ENCODE assay signal across 13 cellular contexts in genomic region chr11:13924801-13925327, GRCh38. TPM values are rescaled to one million over a fixed set of nuclear protein-coding genes. Genes with fewer than 3 reads are reported as not detected.
DNase-seq lines count a peak whose midpoint lies in the region; ATAC-seq and TF ChIP-seq lines count a peak whose summit lies in the region.
"Had no signal": no experiment of that assay in that cellular context is flagged by ENCODE, and none has a peak within 500 bp of the region (broad histone marks: within the 10 kb centered on the region; RNA-seq: fewer than 3 reads in every experiment).

No MANE protein-coding gene starts in this region.

- H3K4me3 ChIP-seq in CD8-positive, alpha-beta T cell (ENCODE audit: low read depth, low read length) = no peak overlapping the region
- H3K4me3 ChIP-seq in mesendoderm (ENCODE audit: low read length) = no peak overlapping the region
- H3K4me3 ChIP-seq: lung, sigmoid colon had no signal

- no peaks in the 10 kb centered on the region for H3K79me1 ChIP-seq in mesendoderm (ENCODE audit: low read length)

- ATAC-seq in CD8-positive, alpha-beta T cell = no peak
- peak; percentile 15 for ATAC-seq in activated CD8-positive, alpha-beta T cell treated with anti-CD3 and anti-CD28 coated beads, Interleukin-2, amount 10 ng/mL, durations not matched to agents 7 days and 5 days
- no peak for ATAC-seq in GM18909 (IDR thresholded peaks at IDR 0.05; ENCODE audit: poor library complexity, unreplicated experiment)
- ATAC-seq: foreskin keratinocyte had no signal

- no peaks in the 10 kb centered on the region for H3K9me3 ChIP-seq in CD8-positive, alpha-beta T cell (ENCODE audit: low read length)
- H3K9me3 ChIP-seq: sigmoid colon had no signal

- H3K36me3 ChIP-seq in CD8-positive, alpha-beta T cell (ENCODE audit: insufficient read depth, low read length) = no peaks in the 10 kb centered on the region
- no peaks in the 10 kb centered on the region for H3K36me3 ChIP-seq in mesendoderm (ENCODE audit: control insufficient read depth, insufficient read depth, low read length)
- H3K36me3 ChIP-seq: sigmoid colon had no signal

- no peak overlapping the region for H2BK5ac ChIP-seq in mesendoderm (ENCODE audit: low read length)

- peaks cover 5% of the 10 kb centered on the region for H3K9me3 Mint-ChIP-seq in CD8-positive, alpha-beta T cell
- peaks cover 10% of the 10 kb centered on the region for H3K9me3 Mint-ChIP-seq in activated CD8-positive, alpha-beta T cell treated with anti-CD3 and anti-CD28 coated beads, Interleukin-2, amount 10 ng/mL, durations not matched to agents 7 days and 5 days (ENCODE audit: insufficient read depth)

- no peak overlapping the region for H3K18ac ChIP-seq in mesendoderm (ENCODE audit: low read length)

- no peaks in the 10 kb centered on the region for H3K27me3 ChIP-seq in CD8-positive, alpha-beta T cell (ENCODE audit: insufficient read depth, low read length)
- H3K27me3 ChIP-seq in mesendoderm (ENCODE audit: insufficient read depth, low read length, poor library complexity) = no peaks in the 10 kb centered on the region
- H3K27me3 ChIP-seq: sigmoid colon had no signal

- H3K4me1 Mint-ChIP-seq in CD8-positive, alpha-beta T cell (ENCODE audit: low read depth) = peaks cover 64% of the 10 kb centered on the region
- peaks cover 58% of the 10 kb centered on the region for H3K4me1 Mint-ChIP-seq in activated CD8-positive, alpha-beta T cell treated with anti-CD3 and anti-CD28 coated beads, Interleukin-2, amount 10 ng/mL, durations not matched to agents 7 days and 5 days (ENCODE audit: low read depth)

- intact Hi-C loops in CD8-positive, alpha-beta T cell (cut with DNase I, micrococcal nuclease) = loop anchor here (2.0 to 5.0 kb wide), 3 partner anchors 16 to 63 kb away; no protein-coding TSS in a partner anchor

- H3K27me3 Mint-ChIP-seq in CD8-positive, alpha-beta T cell (ENCODE audit: low read depth) = no peaks in the 10 kb centered on the region
- H3K27me3 Mint-ChIP-seq in activated CD8-positive, alpha-beta T cell treated with anti-CD3 and anti-CD28 coated beads, Interleukin-2, amount 10 ng/mL, durations not matched to agents 7 days and 5 days (ENCODE audit: low read depth) = peaks cover 3% of the 10 kb centered on the region

- H3K56ac ChIP-seq in mesendoderm (ENCODE audit: low read length) = peak overlapping the region; percentile 22

- H3K4me1 ChIP-seq in CD8-positive, alpha-beta T cell (ENCODE audit: insufficient read depth, low read length) = peaks cover 49% of the 10 kb centered on the region
- peaks cover 9% of the 10 kb centered on the region for H3K4me1 ChIP-seq in mesendoderm (ENCODE audit: control insufficient read depth, low read depth, low read length)
- H3K4me1 ChIP-seq: foreskin keratinocyte, sigmoid colon had no signal

- no peak overlapping the region for H4K8ac ChIP-seq in mesendoderm (ENCODE audit: low read depth, low read length)

- no peak overlapping the region for H3K9ac ChIP-seq in mesendoderm (ENCODE audit: low read length)

- TF ChIP-seq CTCF in CD8-positive, alpha-beta T cell (IDR thresholded peaks at IDR 0.05) = no peak

- no peak overlapping the region for H4K5ac ChIP-seq in mesendoderm (ENCODE audit: low read length)

- peak overlapping the region; percentile 51 for H2BK120ac ChIP-seq in mesendoderm (ENCODE audit: low read depth, low read length)

- H3K79me2 ChIP-seq in mesendoderm (ENCODE audit: control insufficient read depth, insufficient read depth, low read length) = no peaks in the 10 kb centered on the region

- H2BK15ac ChIP-seq in mesendoderm (replicated peaks; ENCODE audit: low read depth) = no peak overlapping the region

- H3K4ac ChIP-seq in mesendoderm (ENCODE audit: low read depth, low read length) = no peak overlapping the region

- peak overlapping the region; percentile 96 for H3K27ac Mint-ChIP-seq in CD8-positive, alpha-beta T cell
- H3K27ac Mint-ChIP-seq in activated CD8-positive, alpha-beta T cell treated with anti-CD3 and anti-CD28 coated beads, Interleukin-2, amount 10 ng/mL, durations not matched to agents 7 days and 5 days = peak overlapping the region; percentile 98

- no peaks in the 10 kb centered on the region for H3K36me3 Mint-ChIP-seq in CD8-positive, alpha-beta T cell
- peaks cover 19% of the 10 kb centered on the region for H3K36me3 Mint-ChIP-seq in activated CD8-positive, alpha-beta T cell treated with anti-CD3 and anti-CD28 coated beads, Interleukin-2, amount 10 ng/mL, durations not matched to agents 7 days and 5 days (ENCODE audit: low read depth)

- no CpG with 5 or more reads among the region's 2 CpGs for WGBS in mesendoderm (ENCODE audit: extremely low coverage, insufficient coverage, low lambda C conversion rate)

- POLR2A ChIA-PET in CD8-positive, alpha-beta T cell (lab: Charles Lee) = interaction anchor here (0.6 to 4.7 kb wide), 5 partner anchors 15 to 1059 kb away, joined by 3 to 37 read pairs (median 5); no protein-coding TSS in a partner anchor
- POLR2A ChIA-PET in activated CD8-positive, alpha-beta T cell treated with anti-CD3 and anti-CD28 coated beads, Interleukin-2, amount 10 ng/mL, durations not matched to agents 7 days and 5 days (lab: Charles Lee) = interaction anchor here (0.9 kb wide), 1 partner anchor 462 kb away, joined by 5 read pairs; the partner anchor contains the start of gene BTBD10

- no peak overlapping the region for H3K23ac ChIP-seq in mesendoderm (ENCODE audit: low read length)

- CTCF ChIA-PET in CD8-positive, alpha-beta T cell (lab: Charles Lee) = interaction anchor here (0.8 to 3.4 kb wide), 6 partner anchors 15 to 152 kb away, joined by 3 to 12 read pairs (median 5); no protein-coding TSS in a partner anchor
- CTCF ChIA-PET in activated CD8-positive, alpha-beta T cell treated with anti-CD3 and anti-CD28 coated beads, Interleukin-2, amount 10 ng/mL, durations not matched to agents 7 days and 5 days (lab: Charles Lee) = interaction anchor here (0.9 to 2.1 kb wide), 7 partner anchors 12 to 982 kb away, joined by 3 to 6 read pairs (median 4); no protein-coding TSS in a partner anchor

- no peak overlapping the region for H3K27ac ChIP-seq in CD8-positive, alpha-beta T cell (ENCODE audit: low read depth, low read length)
- peak overlapping the region; percentile 23 for H3K27ac ChIP-seq in mesendoderm (ENCODE audit: low read depth, low read length)
- H3K27ac ChIP-seq: foreskin keratinocyte, sigmoid colon had no signal

- DNase-seq in CD8-positive, alpha-beta T cell = no peak
- DNase-seq in MV-4-11 (lab: John Stamatoyannopoulos, UW) = peak; percentile 70
- DNase-seq in activated CD8-positive, alpha-beta T cell treated with anti-CD3 and anti-CD28 coated beads, Interleukin-2, amount 10 ng/mL, durations not matched to agents 7 days and 5 days = no peak
- DNase-seq in mesendoderm = peak; percentile 31
- DNase-seq in NCI-H2029 (lab: John Stamatoyannopoulos, UW) = no peak
- no peak for DNase-seq in OCI-M2 (lab: John Stamatoyannopoulos, UW; ENCODE audit: unreplicated experiment)
- DNase-seq in NCI-H1105 (lab: John Stamatoyannopoulos, UW) = no peak
- DNase-seq: activated T-cell treated with anti-CD3 and anti-CD28 coated beads, Interleukin-2, amount 50 U/mL, for 4 hours; foreskin keratinocyte; IMR-90; sigmoid colon had no signal

- H3K4me3 Mint-ChIP-seq in CD8-positive, alpha-beta T cell = peak overlapping the region; percentile 3
- no peak overlapping the region for H3K4me3 Mint-ChIP-seq in activated CD8-positive, alpha-beta T cell treated with anti-CD3 and anti-CD28 coated beads, Interleukin-2, amount 10 ng/mL, durations not matched to agents 7 days and 5 days

- no peak overlapping the region for H3K4me2 ChIP-seq in mesendoderm (ENCODE audit: low read length)

- no peak overlapping the region for H2AK5ac ChIP-seq in mesendoderm (ENCODE audit: low read length)

RNA-seq across cellular contexts. Expression of gene SPON1, which starts 37.7 kb away (rescaled TPM):
- total RNA-seq in CD8-positive, alpha-beta T cell = 1 to 10 TPM; 1.4 to 2.3 TPM
- total RNA-seq in activated CD8-positive, alpha-beta T cell treated with anti-CD3 and anti-CD28 coated beads, Interleukin-2, amount 10 ng/mL, durations not matched to agents 7 days and 5 days = under 1 TPM; 0.42 to 0.47 TPM
- 5.4 TPM for polyA plus RNA-seq in mesendoderm (2013, experiment 1 of 2)
- 5.8 TPM for polyA plus RNA-seq in mesendoderm (2013, experiment 2 of 2)
- total RNA-seq: foreskin keratinocyte had no signal
- polyA plus RNA-seq: foreskin keratinocyte had no signal

Comparison
In these comparisons a context has a peak if more than half of its experiments do, and no peak if none do; other contexts are left out.
1. DNase-seq: peak in MV-4-11 (single experiment) and mesendoderm (single experiment); none in CD8-positive, alpha-beta T cell (0 of 7), activated CD8-positive, alpha-beta T cell treated with anti-CD3 and anti-CD28 coated beads, Interleukin-2, amount 10 ng/mL, durations not matched to agents 7 days and 5 days (single experiment), NCI-H2029 (single experiment), OCI-M2 (single experiment) and NCI-H1105 (single experiment).